1 cellular context compared by ENCODE assay signal in genomic region chr10:71969929-71970328, GRCh38.
TF ChIP-seq lines count a peak whose summit lies in the region.

No MANE protein-coding gene starts in this region.

TF ChIP-seq in GM23338, 12 proteins besides CTCF, POLR2A, EP300 and RAD21 (continued from another document):
- TF ChIP-seq ZNF462 (CRISPR knock-in tag; IDR thresholded peaks at IDR 0.05): no peak
- no peak for TF ChIP-seq NANOG (IDR thresholded peaks at IDR 0.05; ENCODE audit: borderline replicate concordance)
- TF ChIP-seq STAT1 (IDR thresholded peaks at IDR 0.05; ENCODE audit: unreplicated experiment): no peak
- no peak for TF ChIP-seq EZH2phosphoT487 (IDR thresholded peaks at IDR 0.05; ENCODE audit: unreplicated experiment)
- TF ChIP-seq POLR2AphosphoS5 (IDR thresholded peaks at IDR 0.05; ENCODE audit: low read depth): no peak
- TF ChIP-seq EZH2 (IDR thresholded peaks at IDR 0.05; ENCODE audit: low read depth, unreplicated experiment): no peak
- TF ChIP-seq ZNF331 (CRISPR knock-in tag; IDR thresholded peaks at IDR 0.05; ENCODE audit: low read depth): no peak
- TF ChIP-seq ZNF114 (CRISPR knock-in tag; IDR thresholded peaks at IDR 0.05): no peak
- no peak for TF ChIP-seq REST (IDR thresholded peaks at IDR 0.05; ENCODE audit: unreplicated experiment)
TF ChIP-seq in GM23338: peak in this region for 0.
